ENCODE assay signal across 7 cellular contexts in the genomic region with DNA sequence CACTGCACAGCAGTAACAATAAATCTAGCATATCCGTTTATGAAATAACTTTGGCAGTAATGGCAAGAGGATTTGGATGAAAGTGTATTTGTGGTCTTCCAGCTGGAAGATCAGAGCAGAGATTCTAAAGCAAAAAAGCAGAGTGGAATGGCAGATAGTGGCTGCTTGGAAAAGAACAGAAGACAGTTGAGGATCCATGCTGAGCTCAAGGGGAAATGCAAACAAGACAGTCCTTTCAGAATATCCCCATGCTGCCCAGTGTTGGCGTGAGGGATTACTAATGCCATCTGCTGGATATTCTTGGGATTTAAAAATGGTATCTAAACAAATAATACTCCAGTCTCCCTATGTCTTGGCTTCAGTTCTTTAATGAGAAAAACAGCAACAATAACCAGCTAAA.
DNase-seq lines count a peak whose midpoint lies in the region; ATAC-seq and TF ChIP-seq lines count a peak whose summit lies in the region.

No MANE protein-coding gene starts in this region.

- no peak overlapping the region for H3K4me3 Mint-ChIP-seq in naive thymus-derived CD8-positive, alpha-beta T cell

- TF ChIP-seq CTCF in MM.1S (IDR thresholded peaks at IDR 0.05; ENCODE audit: low read length): peak; percentile 44

- H3K27me3 Mint-ChIP-seq in naive thymus-derived CD8-positive, alpha-beta T cell: no peaks in the 10 kb centered on the region

- no peaks in the 10 kb centered on the region for H3K36me3 Mint-ChIP-seq in naive thymus-derived CD8-positive, alpha-beta T cell

- ATAC-seq in GM18870 (IDR thresholded peaks at IDR 0.05; ENCODE audit: unreplicated experiment): peak; percentile 64
- no peak for ATAC-seq in naive thymus-derived CD8-positive, alpha-beta T cell

- no peaks in the 10 kb centered on the region for H3K4me1 ChIP-seq in MM.1S (ENCODE audit: low read length)

- no peak overlapping the region for H3K4me3 ChIP-seq in MM.1S (ENCODE audit: low read length)

- H3K4me1 Mint-ChIP-seq in naive thymus-derived CD8-positive, alpha-beta T cell: no peaks in the 10 kb centered on the region

- H3F3A ChIP-seq in MM.1S (ENCODE audit: insufficient read depth, low read length): no peaks in the 10 kb centered on the region

- H3K9me2 ChIP-seq in MM.1S (replicated peaks; ENCODE audit: insufficient read depth, low read length): no peaks in the 10 kb centered on the region

- no peak overlapping the region for H3K27ac ChIP-seq in MM.1S (ENCODE audit: low read length)

- H4K20me1 ChIP-seq in MM.1S (ENCODE audit: insufficient read depth, low read length): no peaks in the 10 kb centered on the region

- no peaks in the 10 kb centered on the region for H3K79me2 ChIP-seq in MM.1S (ENCODE audit: low read length)

- H3K9me3 ChIP-seq in MM.1S (replicated peaks; ENCODE audit: insufficient read depth, low read length): no peaks in the 10 kb centered on the region

- no peak overlapping the region for H3K4me2 ChIP-seq in MM.1S (ENCODE audit: low read depth, low read length)

- H3K27ac Mint-ChIP-seq in naive thymus-derived CD8-positive, alpha-beta T cell: no peak overlapping the region

- no peak overlapping the region for H2AFZ ChIP-seq in MM.1S (ENCODE audit: low read length)

- peak; percentile 31 for DNase-seq in MM.1S
- DNase-seq in SHP77 treated with DMSO at 0.1 percent for 48 hours (lab: John Stamatoyannopoulos, UW): peak; percentile 12
- DNase-seq in globus pallidus (ENCODE audit: low spot score): peak; percentile 26
- peak; percentile 12 for DNase-seq in stromal cell of bone marrow (ENCODE audit: low read depth)
- no peak for DNase-seq in naive thymus-derived CD8-positive, alpha-beta T cell
- DNase-seq in GDM1 (lab: John Stamatoyannopoulos, UW): no peak

- no peaks in the 10 kb centered on the region for H3K36me3 ChIP-seq in MM.1S (replicated peaks; ENCODE audit: insufficient read depth, low read length)

- H3K9me3 Mint-ChIP-seq in naive thymus-derived CD8-positive, alpha-beta T cell: peaks cover 0 to 9% (median 3%) of the 10 kb centered on the region in 9 donors

- no peak overlapping the region for H3K9ac ChIP-seq in MM.1S (ENCODE audit: low read length)

- H3K27me3 ChIP-seq in MM.1S (replicated peaks; ENCODE audit: insufficient read depth, low read length): no peaks in the 10 kb centered on the region

- POLR2A ChIA-PET in naive thymus-derived CD8-positive, alpha-beta T cell (lab: Charles Lee): no interaction called here

Comparison
In these comparisons a context has a peak if more than half of its experiments do, and no peak if none do; other contexts are left out.
1. DNase-seq: peak in MM.1S (single experiment), SHP77 treated with DMSO at 0.1 percent for 48 hours (single experiment), globus pallidus (single experiment) and stromal cell of bone marrow (single experiment); none in naive thymus-derived CD8-positive, alpha-beta T cell (0 of 10) and GDM1 (single experiment).